8 cellular contexts compared by ENCODE assay signal in the genomic region with DNA sequence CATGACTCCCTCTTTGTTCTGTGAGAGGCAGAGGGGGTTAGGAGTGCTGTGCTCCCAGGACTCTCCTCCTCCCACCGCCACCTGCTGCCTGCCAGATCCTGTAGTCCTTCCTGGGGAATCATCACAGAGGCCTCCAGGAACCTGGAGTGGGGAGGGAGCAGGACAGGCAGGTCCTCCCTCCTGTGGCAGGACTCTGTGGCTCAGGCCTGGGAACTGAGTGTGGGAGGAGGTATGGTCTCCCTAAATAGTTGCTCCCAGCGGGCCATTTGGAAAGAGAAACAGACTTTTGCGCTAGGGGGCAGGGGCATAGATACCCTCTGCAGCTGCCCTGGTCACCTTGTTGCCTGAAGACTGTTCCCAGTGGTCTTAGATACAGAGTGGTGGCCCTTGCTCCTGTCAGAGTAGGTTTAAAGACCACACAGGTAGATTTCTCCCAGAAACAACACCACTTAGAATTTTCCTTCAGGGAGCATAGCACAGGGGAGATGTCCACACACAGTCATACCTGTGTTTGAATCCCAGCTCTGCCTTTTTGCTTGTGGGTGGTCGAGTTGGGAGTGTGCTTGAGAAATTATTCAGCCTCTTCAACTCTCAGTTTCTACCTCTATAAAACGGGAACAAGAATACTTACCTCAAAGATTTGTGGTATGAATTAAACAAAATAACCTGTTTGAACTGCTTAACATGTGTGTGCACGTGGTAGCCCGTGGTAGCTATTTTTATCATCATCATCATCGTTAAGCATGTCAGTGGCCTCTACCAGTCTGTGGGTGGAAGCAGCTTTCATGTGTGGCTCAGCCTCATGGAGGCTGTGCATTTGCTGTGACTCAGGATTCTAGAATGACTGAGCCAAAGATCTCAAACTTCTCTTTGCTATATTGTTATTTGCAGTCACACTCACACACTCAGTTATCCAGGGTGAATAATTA. TPM values are rescaled to one million over a fixed set of nuclear protein-coding genes. Genes with fewer than 3 reads are reported as not detected.
DNase-seq lines count a peak whose midpoint lies in the region; ATAC-seq and TF ChIP-seq lines count a peak whose summit lies in the region.

No MANE protein-coding gene starts in this region.

- no peaks in the 10 kb centered on the region for H3K9me2 ChIP-seq in MM.1S (replicated peaks; ENCODE audit: insufficient read depth, low read length)

- ATAC-seq in CD4-positive, alpha-beta T cell (ENCODE audit: poor library complexity), result peak; percentile 79
- peak; percentile 44 for ATAC-seq in GM21515 (IDR thresholded peaks at IDR 0.05; ENCODE audit: unreplicated experiment)

- intact Hi-C loops in CD4-positive, alpha-beta T cell (cut with DNase I, micrococcal nuclease), result loop anchor here in 1 of 2 experiments (2.0 kb wide), 3 partner anchors 14 to 66 kb away; partner anchors contain the start of gene IRF1

- H3K36me3 ChIP-seq in MM.1S (replicated peaks; ENCODE audit: insufficient read depth, low read length), result no peaks in the 10 kb centered on the region

- H3K9ac ChIP-seq in MM.1S (ENCODE audit: low read length), result peak overlapping the region; percentile 93

- peak overlapping the region; percentile 77 for H3K4me3 Mint-ChIP-seq in CD4-positive, alpha-beta T cell

- H2AFZ ChIP-seq in MM.1S (ENCODE audit: low read length), result no peak overlapping the region

- peaks cover 97% of the 10 kb centered on the region for H3K4me1 Mint-ChIP-seq in CD4-positive, alpha-beta T cell (ENCODE audit: low read depth)

- peak overlapping the region; percentile 93 for H3K27ac Mint-ChIP-seq in CD4-positive, alpha-beta T cell

- CTCF ChIA-PET in CD4-positive, alpha-beta T cell (lab: Charles Lee), result interaction anchor here (0.9 to 2.4 kb wide), 9 partner anchors 10 to 76 kb away, joined by 3 to 12 read pairs (median 8); partner anchors contain the start of gene IRF1

- DNase-seq in CD4-positive, alpha-beta T cell, result peak; percentile 45 to 69 (median 58)
- DNase-seq in MM.1S (peak; percentile 88), activated T-cell treated with anti-CD3 and anti-CD28 coated beads for 24 hours (ENCODE audit: low read depth) (peak; percentile 73), foreskin fibroblast (peak; percentile 91 to 93), ecto neural progenitor cell (ENCODE audit: low spot score) (no peak), GOT3 (lab: John Stamatoyannopoulos, UW) (no peak)
- DNase-seq in stimulated activated CD4-positive, alpha-beta T cell treated with anti-CD3 and anti-CD28 coated beads, Interleukin-4, amount 100 ng/mL, for 1 hour, result peak; percentile 65

- POLR2A ChIA-PET in CD4-positive, alpha-beta T cell (lab: Charles Lee), result interaction anchor here (1.0 to 20.0 kb wide), 9 partner anchors 10 to 71 kb away, joined by 3 to 645 read pairs (median 69); partner anchors contain the start of gene IRF1

- TF ChIP-seq CTCF in CD4-positive, alpha-beta T cell (IDR thresholded peaks at IDR 0.05), result no peak
- TF ChIP-seq CTCF in MM.1S (IDR thresholded peaks at IDR 0.05; ENCODE audit: low read length), result no peak
- TF ChIP-seq CTCF in foreskin fibroblast (IDR thresholded peaks at IDR 0.05; ENCODE audit: low read depth, low read length), result no peak

- peaks cover 84% of the 10 kb centered on the region for H3F3A ChIP-seq in MM.1S (ENCODE audit: insufficient read depth, low read length)

- H4K20me1 ChIP-seq in MM.1S (ENCODE audit: insufficient read depth, low read length), result no peaks in the 10 kb centered on the region

- H3K4me3 ChIP-seq in MM.1S (ENCODE audit: low read length) (peak overlapping the region; percentile 42), foreskin fibroblast (ENCODE audit: low read depth in 1 of 2, low read length in 2 of 2) (no peak overlapping the region)

- H3K9me3 ChIP-seq in CD4-positive, alpha-beta T cell (ENCODE audit: control insufficient read depth, low read length), result no peaks in the 10 kb centered on the region
- no peaks in the 10 kb centered on the region for H3K9me3 ChIP-seq in MM.1S (replicated peaks; ENCODE audit: insufficient read depth, low read length)

- H3K27ac ChIP-seq in CD4-positive, alpha-beta T cell (ENCODE audit: low read depth, low read length), result peak overlapping the region; percentile 78
- peak overlapping the region; percentile 98 for H3K27ac ChIP-seq in MM.1S (ENCODE audit: low read length)

- H3K9me3 Mint-ChIP-seq in CD4-positive, alpha-beta T cell, result no peaks in the 10 kb centered on the region

- H3K27me3 Mint-ChIP-seq in CD4-positive, alpha-beta T cell, result no peaks in the 10 kb centered on the region

- H3K27me3 ChIP-seq in CD4-positive, alpha-beta T cell (ENCODE audit: control insufficient read depth, insufficient read depth, low read length), result no peaks in the 10 kb centered on the region
- H3K27me3 ChIP-seq in MM.1S (replicated peaks; ENCODE audit: insufficient read depth, low read length), result no peaks in the 10 kb centered on the region

- H3K4me2 ChIP-seq in MM.1S (ENCODE audit: low read depth, low read length), result peak overlapping the region; percentile 82

- peaks cover 95% of the 10 kb centered on the region for H3K79me2 ChIP-seq in MM.1S (ENCODE audit: low read length)

- peaks cover 97% of the 10 kb centered on the region for H3K4me1 ChIP-seq in MM.1S (ENCODE audit: low read length)

- peaks cover 50% of the 10 kb centered on the region for H3K36me3 Mint-ChIP-seq in CD4-positive, alpha-beta T cell (ENCODE audit: low read depth)

RNA-seq across cellular contexts. Expression of gene SLC22A5, which starts 55.8 kb away (rescaled TPM):
- 1 to 10 TPM; 4.3 to 4.5 TPM for total RNA-seq in CD4-positive, alpha-beta T cell

Comparison
In these comparisons a context has a peak if more than half of its experiments do, and no peak if none do; other contexts are left out.
1. DNase-seq: peak in CD4-positive, alpha-beta T cell (10 of 10), MM.1S (single experiment), activated T-cell treated with anti-CD3 and anti-CD28 coated beads for 24 hours (single experiment), foreskin fibroblast (2 of 2) and stimulated activated CD4-positive, alpha-beta T cell treated with anti-CD3 and anti-CD28 coated beads, Interleukin-4, amount 100 ng/mL, for 1 hour (single experiment); none in ecto neural progenitor cell (single experiment) and GOT3 (single experiment).